ENCODE assay signal across 12 cellular contexts in genomic region chr10:20839141-20839540, GRCh38. TPM values are rescaled to one million over a fixed set of nuclear protein-coding genes. Genes with fewer than 3 reads are reported as not detected.
"Had no signal": no experiment of that assay in that cellular context is flagged by ENCODE, and none has a peak within 500 bp of the region (broad histone marks: within the 10 kb centered on the region; RNA-seq: fewer than 3 reads in every experiment).

No MANE protein-coding gene starts in this region.

- H3K36me3 Mint-ChIP-seq: activated naive CD8-positive, alpha-beta T cell; immature natural killer cell; naive thymus-derived CD8-positive, alpha-beta T cell; stimulated activated memory B cell treated with anti-CD40 and anti-IgM and Interleukin-4, amounts not matched to agents 10 μg/mL and 1 μg/mL and 100 μg/mL, for 72 hours had no signal

- H3K4me3 Mint-ChIP-seq: activated naive CD8-positive, alpha-beta T cell; immature natural killer cell; naive thymus-derived CD8-positive, alpha-beta T cell; stimulated activated memory B cell treated with anti-CD40 and anti-IgM and Interleukin-4, amounts not matched to agents 10 μg/mL and 1 μg/mL and 100 μg/mL, for 72 hours had no signal

- H3K27me3 Mint-ChIP-seq: stimulated activated memory B cell treated with anti-CD40 and anti-IgM and Interleukin-4, amounts not matched to agents 10 μg/mL and 1 μg/mL and 100 μg/mL, for 72 hours had no signal

- H3K4me1 Mint-ChIP-seq: immature natural killer cell; naive thymus-derived CD8-positive, alpha-beta T cell; stimulated activated memory B cell treated with anti-CD40 and anti-IgM and Interleukin-4, amounts not matched to agents 10 μg/mL and 1 μg/mL and 100 μg/mL, for 72 hours had no signal

- ATAC-seq: naive thymus-derived CD8-positive, alpha-beta T cell; stimulated activated memory B cell treated with anti-CD40 and anti-IgM and Interleukin-4, amounts not matched to agents 10 μg/mL and 1 μg/mL and 100 μg/mL, for 72 hours had no signal

- DNase-seq: activated CD4-positive, alpha-beta T cell treated with anti-CD3 and anti-CD28 coated beads, Interleukin-2, amount 50 U/mL, for 1 hour; activated CD8-positive, alpha-beta memory T cell treated with anti-CD3 and anti-CD28 coated beads for 24 hours; activated gamma-delta T cell treated with Interleukin-2 at 50 U/mL for 16 hours; erythroblast; immature natural killer cell; naive thymus-derived CD8-positive, alpha-beta T cell; posterior cingulate gyrus; retina; stimulated activated CD4-positive, alpha-beta T cell treated with anti-CD3 and anti-CD28 coated beads, Interleukin-2, amount 100 ng/mL, for 48 hours had no signal

- H3K27ac Mint-ChIP-seq: activated naive CD8-positive, alpha-beta T cell; immature natural killer cell; naive thymus-derived CD8-positive, alpha-beta T cell; stimulated activated memory B cell treated with anti-CD40 and anti-IgM and Interleukin-4, amounts not matched to agents 10 μg/mL and 1 μg/mL and 100 μg/mL, for 72 hours had no signal

- H3K4me3 ChIP-seq: lung had no signal

RNA-seq across cellular contexts. Expression of gene NEBL, which starts 58.0 kb away (rescaled TPM):
- polyA plus RNA-seq: immature natural killer cell; naive thymus-derived CD8-positive, alpha-beta T cell had no signal
